In the genomic region with DNA sequence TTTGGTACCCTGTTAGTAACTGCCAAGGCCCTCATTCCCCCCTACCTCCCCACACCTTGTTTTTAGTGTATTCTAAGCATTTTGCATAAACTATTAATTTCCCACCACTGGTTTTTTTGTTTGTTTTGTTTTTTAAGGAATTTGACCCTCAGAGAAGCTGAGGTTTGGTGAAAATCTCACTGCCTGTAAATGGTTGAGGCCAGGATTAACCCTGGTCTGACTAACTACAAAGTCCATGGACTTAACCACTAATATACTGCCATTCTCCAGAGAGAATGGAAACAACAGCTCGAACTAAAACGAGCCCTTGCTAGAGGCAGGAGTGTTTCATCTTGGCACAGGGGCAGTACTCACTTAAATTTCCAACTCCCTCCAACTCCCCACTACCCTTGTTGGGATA, we compare ENCODE assay signal across 12 cellular contexts. TPM values are rescaled to one million over a fixed set of nuclear protein-coding genes. Genes with fewer than 3 reads are reported as not detected.
DNase-seq lines count a peak whose midpoint lies in the region; ATAC-seq and TF ChIP-seq lines count a peak whose summit lies in the region.
"Had no signal": no experiment of that assay in that cellular context is flagged by ENCODE, and none has a peak within 500 bp of the region (broad histone marks: within the 10 kb centered on the region; RNA-seq: fewer than 3 reads in every experiment).

No MANE protein-coding gene starts in this region.

- intact Hi-C loops in left ventricle myocardium inferior (cut with micrococcal nuclease): loop anchor here (5.0 kb wide), 1 partner anchor 33 kb away; no protein-coding TSS in a partner anchor
- intact Hi-C loops in left cardiac atrium (cut with DNase I): no loop called here
- intact Hi-C loops in aorta (cut with DNase I): loop anchor here (5.0 kb wide), 1 partner anchor 33 kb away; no protein-coding TSS in a partner anchor

- no peaks in the 10 kb centered on the region for H3K27me3 ChIP-seq in left ventricle myocardium inferior (ENCODE audit: low read depth)
- no peaks in the 10 kb centered on the region for H3K27me3 ChIP-seq in esophagus (ENCODE audit: control insufficient read depth in 1 of 2, insufficient read depth in 2 of 2, low read length in 2 of 2)
- H3K27me3 ChIP-seq in neural cell (ENCODE audit: insufficient read depth, low read depth, low read length): no peaks in the 10 kb centered on the region
- no peaks in the 10 kb centered on the region for H3K27me3 ChIP-seq in aorta (ENCODE audit: control insufficient read depth in 1 of 2, insufficient read depth in 2 of 2, low read length in 1 of 2)

- no peaks in the 10 kb centered on the region for H3K36me3 ChIP-seq in left ventricle myocardium inferior
- no peaks in the 10 kb centered on the region for H3K36me3 ChIP-seq in esophagus (ENCODE audit: control insufficient read depth in 2 of 2, insufficient read depth in 2 of 2, low read length in 1 of 2)
- no peaks in the 10 kb centered on the region for H3K36me3 ChIP-seq in neural cell (ENCODE audit: insufficient read depth, low read length)
- H3K36me3 ChIP-seq in aorta (ENCODE audit: control insufficient read depth in 1 of 2, insufficient read depth in 2 of 2, low read length in 1 of 2): no peaks in the 10 kb centered on the region

- H4K20me1 ChIP-seq in neural cell (ENCODE audit: insufficient read depth): peaks cover 7% of the 10 kb centered on the region

- no peak for ATAC-seq in left cardiac atrium
- no peak for ATAC-seq in aorta (ENCODE audit: low FRiP score)
- ATAC-seq in HG02885 (IDR thresholded peaks at IDR 0.05; ENCODE audit: poor library complexity, unreplicated experiment): no peak

- no peaks in the 10 kb centered on the region for H3K9me3 ChIP-seq in left ventricle myocardium inferior (replicated peaks)
- H3K9me3 ChIP-seq in esophagus (ENCODE audit: control insufficient read depth in 2 of 2, insufficient read depth in 1 of 2, low read depth in 1 of 2, low read length in 1 of 2): no peaks in the 10 kb centered on the region
- no peaks in the 10 kb centered on the region for H3K9me3 ChIP-seq in neural cell (ENCODE audit: low read length)
- no peaks in the 10 kb centered on the region for H3K9me3 ChIP-seq in aorta (ENCODE audit: control insufficient read depth, low read length)

- peak overlapping the region; percentile 80 for H3K4me3 ChIP-seq in left ventricle myocardium inferior
- H3K4me3 ChIP-seq in esophagus (ENCODE audit: low read depth in 1 of 2, low read length in 2 of 2): peak overlapping the region; percentile 24 to 96
- H3K4me3 ChIP-seq in neural cell (ENCODE audit: low read length): peak overlapping the region; percentile 68
- peak overlapping the region; percentile 93 to 99 for H3K4me3 ChIP-seq in aorta (ENCODE audit: low read length in 2 of 2)

- no peak for TF ChIP-seq RAD21 in neural cell (conservative IDR thresholded peaks at IDR 0.05)

- H3F3A ChIP-seq in neural cell (ENCODE audit: insufficient read depth, low read length, poor library complexity, severe bottlenecking): peaks cover 6% of the 10 kb centered on the region

- peak overlapping the region; percentile 92 for H3K4me2 ChIP-seq in neural cell (ENCODE audit: low read length)

- H3K27ac ChIP-seq in left ventricle myocardium inferior (replicated peaks) (peak overlapping the region; percentile 94), esophagus (ENCODE audit: low read depth in 2 of 2, low read length in 1 of 2) (peak overlapping the region; percentile 9 to 54), neural cell (ENCODE audit: low read length) (peak overlapping the region; percentile 93), aorta (ENCODE audit: low read depth in 1 of 2, low read length in 2 of 2) (no peak overlapping the region)

- TF ChIP-seq CTCF in left ventricle myocardium inferior (IDR thresholded peaks at IDR 0.05; ENCODE audit: borderline replicate concordance): no peak
- TF ChIP-seq CTCF in neural cell (IDR thresholded peaks at IDR 0.05; ENCODE audit: poor library complexity, severe bottlenecking): no peak

- H2AFZ ChIP-seq in neural cell (ENCODE audit: low read depth, low read length): no peak overlapping the region

- no peak for TF ChIP-seq EP300 in neural cell (conservative IDR thresholded peaks at IDR 0.05; ENCODE audit: poor library complexity, severe bottlenecking)

- DNase-seq in left ventricle myocardium inferior (no peak), left cardiac atrium (no peak), aorta (no peak)
- no peak for DNase-seq in activated T-cell treated with anti-CD3 and anti-CD28 coated beads, Interleukin-2, amount 50 U/mL, for 48 hours
- DNase-seq in stimulated activated CD4-positive, alpha-beta T cell treated with anti-CD3 and anti-CD28 coated beads, Interleukin-4, amount 100 ng/mL, for 4 hours: no peak
- DNase-seq: hippocampal formation; NCI-H1092; stimulated activated CD4-positive, alpha-beta T cell treated with anti-CD3 and anti-CD28 coated beads, Interleukin-4, amount 100 ng/mL, for 24 hours had no signal

- no peaks in the 10 kb centered on the region for H3K9me2 ChIP-seq in neural cell (ENCODE audit: insufficient read depth, low read length)

- H3K79me2 ChIP-seq in neural cell (replicated peaks; ENCODE audit: insufficient read depth, low read length): peaks cover 77% of the 10 kb centered on the region

- peak overlapping the region; percentile 87 for H3K9ac ChIP-seq in neural cell (ENCODE audit: low read length)

- WGBS in esophagus, 2 donors: 13% methylated on average over 2 of the region's 2 CpGs
- WGBS in aorta, 2 donors: 0 to 2% methylated on average over 2 of the region's 2 CpGs

- H3K4me1 ChIP-seq in left ventricle myocardium inferior (peaks cover 68% of the 10 kb centered on the region), esophagus (ENCODE audit: control insufficient read depth in 2 of 2, insufficient read depth in 2 of 2, low read length in 1 of 2) (peaks cover 0 to 3% of the 10 kb centered on the region in 2 donors), aorta (ENCODE audit: control insufficient read depth in 1 of 2, insufficient read depth in 2 of 2, low read length in 2 of 2) (peaks cover 4 to 17% of the 10 kb centered on the region in 2 donors)

TF ChIP-seq in neural cell, 6 proteins besides CTCF, POLR2A, EP300 and RAD21:
- TF ChIP-seq POLR2AphosphoS5 (IDR thresholded peaks at IDR 0.05) (no peak), SMC3 (conservative IDR thresholded peaks at IDR 0.05; ENCODE audit: poor library complexity) (no peak), TAF1 (IDR thresholded peaks at IDR 0.05; ENCODE audit: low read depth) (no peak), REST (IDR thresholded peaks at IDR 0.05; ENCODE audit: borderline replicate concordance) (no peak), EZH2 (IDR thresholded peaks at IDR 0.05; ENCODE audit: borderline replicate concordance, insufficient read depth, low read length, poor library complexity, severe bottlenecking) (no peak), MXI1 (conservative IDR thresholded peaks at IDR 0.05; ENCODE audit: poor library complexity, severe bottlenecking) (no peak)
TF ChIP-seq in neural cell: peak in this region for 0.

RNA-seq across cellular contexts. Expression of gene CTNND1, which starts 2.9 kb away (rescaled TPM):
- total RNA-seq in left ventricle myocardium inferior: 58.9 TPM
- 10 to 100 TPM; 75.2 to 82.0 TPM for total RNA-seq in left cardiac atrium
- 100 to 1,000 TPM in 1 of 2 donors, 10 to 100 TPM in 1; 89.7 to 125 TPM for polyA plus RNA-seq in esophagus
- 70.3 and 90.3 TPM in 2 replicates for polyA plus RNA-seq in neural cell
- polyA minus RNA-seq in neural cell: 174 and 182 TPM in 2 replicates
- 100 to 1,000 TPM; 167 to 213 TPM for total RNA-seq in aorta
- polyA plus RNA-seq in aorta: 10 to 100 TPM; 31.6 to 35.8 TPM

RNA-seq across cellular contexts. Expression of gene BTBD18, which starts 12.9 kb away (rescaled TPM):
- total RNA-seq in left ventricle myocardium inferior (not detected), left cardiac atrium (not detected), aorta (not detected)
- polyA plus RNA-seq in esophagus (under 1 TPM in 1 of 2 donors, not detected in 1; 0.02 TPM), neural cell (not detected in 2 replicates), aorta (under 1 TPM in 1 of 2 donors, not detected in 1; 0.05 TPM)
- not detected in 2 replicates for polyA minus RNA-seq in neural cell
- total RNA-seq: T-helper 1 cell treated with Interleukin-12 subunit alpha and Interleukin-12 subunit beta and Interleukin-4 antibody, amounts not matched to agents 30 ng/mL and 1 ng/mL, for 36 hours had no signal

RNA-seq across cellular contexts. Expression of gene SELENOH, which starts 23.2 kb away (rescaled TPM):
- total RNA-seq in left ventricle myocardium inferior: 78.8 TPM
- 100 to 1,000 TPM in 1 of 2 donors, 10 to 100 TPM in 1; 99.1 to 116 TPM for total RNA-seq in left cardiac atrium
- 100 to 1,000 TPM in 1 of 2 donors, 10 to 100 TPM in 1; 87.4 to 115 TPM for polyA plus RNA-seq in esophagus
- polyA plus RNA-seq in neural cell: 509 and 546 TPM in 2 replicates
- polyA minus RNA-seq in neural cell: 92.3 and 108 TPM in 2 replicates
- 10 to 100 TPM; 65.0 to 75.1 TPM for total RNA-seq in aorta
- 100 to 1,000 TPM; 126 to 158 TPM for polyA plus RNA-seq in aorta

RNA-seq across cellular contexts. Expression of gene TMX2, which starts 52.1 kb away (rescaled TPM):
- 64.3 TPM for total RNA-seq in left ventricle myocardium inferior
- 10 to 100 TPM; 64.3 to 80.3 TPM for total RNA-seq in left cardiac atrium
- polyA plus RNA-seq in esophagus: 10 to 100 TPM; 37.1 to 68.9 TPM
- 119 and 130 TPM in 2 replicates for polyA plus RNA-seq in neural cell
- polyA minus RNA-seq in neural cell: 58.9 and 65.3 TPM in 2 replicates
- 10 to 100 TPM; 40.6 to 47.8 TPM for total RNA-seq in aorta
- 10 to 100 TPM; 44.1 to 50.8 TPM for polyA plus RNA-seq in aorta

RNA-seq across cellular contexts. Expression of gene MED19, which starts 52.5 kb away (rescaled TPM):
- total RNA-seq in left ventricle myocardium inferior (9.4 TPM), left cardiac atrium (1 to 10 TPM; 8.4 to 8.7 TPM), aorta (10 to 100 TPM in 1 of 2 donors, 1 to 10 TPM in 1; 8.8 to 11.6 TPM)
- polyA plus RNA-seq in esophagus (10 to 100 TPM in 1 of 2 donors, 1 to 10 TPM in 1; 6.2 to 11.9 TPM), neural cell (46.4 and 62.4 TPM in 2 replicates), aorta (10 to 100 TPM in 1 of 2 donors, 1 to 10 TPM in 1; 9.9 to 11.8 TPM)
- polyA minus RNA-seq in neural cell: 37.0 and 39.8 TPM in 2 replicates

Comparison
In these comparisons a context has a peak if more than half of its experiments do, and no peak if none do; other contexts are left out.
1. intact Hi-C loops: an anchor here in left ventricle myocardium inferior (5.0 kb wide) and aorta (5.0 kb wide); none called in left cardiac atrium.
2. H3K27ac ChIP-seq: peak in left ventricle myocardium inferior (single experiment), esophagus (2 of 2) and neural cell (single experiment); none in aorta (0 of 2).
3. Peak in every context shown above with its lines, with median percentiles within 50 percentile points of each other: H3K4me3 ChIP-seq.